In the genomic region with DNA sequence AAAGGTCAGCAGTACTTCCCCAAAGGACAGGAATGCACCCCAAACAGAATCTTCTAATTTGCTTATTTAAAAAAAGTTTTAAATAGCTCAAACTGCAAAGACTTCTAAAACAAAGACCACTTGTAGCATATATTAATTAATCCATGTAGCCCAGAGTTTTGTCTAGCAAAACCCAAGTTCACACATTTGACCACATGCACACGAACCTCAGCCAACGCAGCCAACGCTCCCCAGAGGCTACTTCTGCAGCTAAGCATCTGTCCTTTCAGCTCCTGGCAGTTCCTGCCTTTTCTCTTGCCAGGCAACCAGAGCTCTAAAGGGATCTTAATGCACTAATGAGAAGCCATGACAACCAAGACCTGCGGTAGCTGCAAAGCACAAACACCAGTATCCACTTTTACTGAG, we compare ENCODE assay signal across 14 cellular contexts.
DNase-seq lines count a peak whose midpoint lies in the region; ATAC-seq and TF ChIP-seq lines count a peak whose summit lies in the region.
"Had no signal": no experiment of that assay in that cellular context is flagged by ENCODE, and none has a peak within 500 bp of the region (broad histone marks: within the 10 kb centered on the region; RNA-seq: fewer than 3 reads in every experiment).

No MANE protein-coding gene starts in this region.

- peaks cover 26% of the 10 kb centered on the region for H3K36me3 Mint-ChIP-seq in nephron (ENCODE audit: low read depth)

- no peak for TF ChIP-seq CTCF in nephron (IDR thresholded peaks at IDR 0.05; ENCODE audit: unreplicated experiment in 3 of 3)

- peaks cover 31% of the 10 kb centered on the region for H3K4me1 Mint-ChIP-seq in nephron
- peaks cover 9% of the 10 kb centered on the region for H3K4me1 Mint-ChIP-seq in stimulated activated naive CD8-positive, alpha-beta T cell treated with anti-CD3 and anti-CD28 coated beads, Interleukin-15, amount 100 ng/mL, for 72 hours
- H3K4me1 Mint-ChIP-seq: activated T-helper 17 cell treated with anti-CD3 and anti-CD28 coated beads, Interleukin-2, amount 50 U/mL, for 72 hours had no signal

- no peak overlapping the region for H3K4me3 Mint-ChIP-seq in nephron
- H3K4me3 Mint-ChIP-seq in stimulated activated naive CD8-positive, alpha-beta T cell treated with anti-CD3 and anti-CD28 coated beads, Interleukin-15, amount 100 ng/mL, for 72 hours: no peak overlapping the region
- H3K4me3 Mint-ChIP-seq: activated T-helper 17 cell treated with anti-CD3 and anti-CD28 coated beads, Interleukin-2, amount 50 U/mL, for 72 hours; stimulated activated naive CD8-positive, alpha-beta T cell treated with anti-CD3 and anti-CD28 coated beads, Interleukin-15, Interleukin-2, amounts not matched to agents 100 ng/mL and 50 ng/mL, for 24 hours had no signal

- H3K27ac Mint-ChIP-seq in nephron: peak overlapping the region; percentile 23 to 51 (median 30)
- H3K27ac Mint-ChIP-seq in stimulated activated naive CD8-positive, alpha-beta T cell treated with anti-CD3 and anti-CD28 coated beads, Interleukin-15, amount 100 ng/mL, for 72 hours: no peak overlapping the region
- H3K27ac Mint-ChIP-seq: activated T-helper 17 cell treated with anti-CD3 and anti-CD28 coated beads, Interleukin-2, amount 50 U/mL, for 72 hours; stimulated activated naive CD8-positive, alpha-beta T cell treated with anti-CD3 and anti-CD28 coated beads, Interleukin-15, Interleukin-2, amounts not matched to agents 100 ng/mL and 50 ng/mL, for 24 hours had no signal

- ATAC-seq in GM21786 (IDR thresholded peaks at IDR 0.05; ENCODE audit: unreplicated experiment): no peak
- ATAC-seq in stimulated activated naive CD8-positive, alpha-beta T cell treated with anti-CD3 and anti-CD28 coated beads, Interleukin-15, amount 100 ng/mL, for 72 hours: no peak
- ATAC-seq: activated T-helper 17 cell treated with anti-CD3 and anti-CD28 coated beads, Interleukin-2, amount 50 U/mL, for 72 hours had no signal

- no peaks in the 10 kb centered on the region for H3K27me3 Mint-ChIP-seq in nephron (ENCODE audit: low read depth)
- no peaks in the 10 kb centered on the region for H3K27me3 Mint-ChIP-seq in stimulated activated naive CD8-positive, alpha-beta T cell treated with anti-CD3 and anti-CD28 coated beads, Interleukin-15, amount 100 ng/mL, for 72 hours
- H3K27me3 Mint-ChIP-seq: activated T-helper 17 cell treated with anti-CD3 and anti-CD28 coated beads, Interleukin-2, amount 50 U/mL, for 72 hours; stimulated activated naive CD8-positive, alpha-beta T cell treated with anti-CD3 and anti-CD28 coated beads, Interleukin-15, Interleukin-2, amounts not matched to agents 100 ng/mL and 50 ng/mL, for 24 hours had no signal

- in situ Hi-C loops in G401 (cut with HindIII; ENCODE audit: low sequenced_read_pairs): no loop called here

- peaks cover 15% of the 10 kb centered on the region for H3K9me3 Mint-ChIP-seq in nephron
- peaks cover 13 to 16% of the 10 kb centered on the region in 2 donors for H3K9me3 Mint-ChIP-seq in stimulated activated naive CD8-positive, alpha-beta T cell treated with anti-CD3 and anti-CD28 coated beads, Interleukin-15, amount 100 ng/mL, for 72 hours

- peak; percentile 60 for DNase-seq in G401 (ENCODE audit: low spot score)
- peak; percentile 63 for DNase-seq in NCI-H2029 (lab: John Stamatoyannopoulos, UW)
- peak; percentile 54 for DNase-seq in cerebellar cortex (ENCODE audit: low spot score)
- no peak for DNase-seq in NCI-H2081 (lab: John Stamatoyannopoulos, UW)
- DNase-seq in stimulated activated naive CD8-positive, alpha-beta T cell treated with anti-CD3 and anti-CD28 coated beads, Interleukin-15, amount 100 ng/mL, for 72 hours: no peak
- DNase-seq in SW480 (ENCODE audit: low spot score): no peak
- DNase-seq: esophagus squamous epithelium; KBM-7; NCI-H748 treated with DMSO at 0.1 percent for 48 hours; stimulated activated CD4-positive, alpha-beta T cell treated with anti-CD3 and anti-CD28 coated beads, Interleukin-2, amount 100 ng/mL, for 24 hours had no signal

Comparison
In these comparisons a context has a peak if more than half of its experiments do, and no peak if none do; other contexts are left out.
1. DNase-seq: peak in G401 (single experiment), NCI-H2029 (single experiment) and cerebellar cortex (single experiment); none in NCI-H2081 (0 of 2), stimulated activated naive CD8-positive, alpha-beta T cell treated with anti-CD3 and anti-CD28 coated beads, Interleukin-15, amount 100 ng/mL, for 72 hours (0 of 2) and SW480 (single experiment).
2. H3K27ac Mint-ChIP-seq: peak in nephron (3 of 3); none in stimulated activated naive CD8-positive, alpha-beta T cell treated with anti-CD3 and anti-CD28 coated beads, Interleukin-15, amount 100 ng/mL, for 72 hours (0 of 2).